Comparison of ENCODE assay signal across 9 cellular contexts in the genomic region with DNA sequence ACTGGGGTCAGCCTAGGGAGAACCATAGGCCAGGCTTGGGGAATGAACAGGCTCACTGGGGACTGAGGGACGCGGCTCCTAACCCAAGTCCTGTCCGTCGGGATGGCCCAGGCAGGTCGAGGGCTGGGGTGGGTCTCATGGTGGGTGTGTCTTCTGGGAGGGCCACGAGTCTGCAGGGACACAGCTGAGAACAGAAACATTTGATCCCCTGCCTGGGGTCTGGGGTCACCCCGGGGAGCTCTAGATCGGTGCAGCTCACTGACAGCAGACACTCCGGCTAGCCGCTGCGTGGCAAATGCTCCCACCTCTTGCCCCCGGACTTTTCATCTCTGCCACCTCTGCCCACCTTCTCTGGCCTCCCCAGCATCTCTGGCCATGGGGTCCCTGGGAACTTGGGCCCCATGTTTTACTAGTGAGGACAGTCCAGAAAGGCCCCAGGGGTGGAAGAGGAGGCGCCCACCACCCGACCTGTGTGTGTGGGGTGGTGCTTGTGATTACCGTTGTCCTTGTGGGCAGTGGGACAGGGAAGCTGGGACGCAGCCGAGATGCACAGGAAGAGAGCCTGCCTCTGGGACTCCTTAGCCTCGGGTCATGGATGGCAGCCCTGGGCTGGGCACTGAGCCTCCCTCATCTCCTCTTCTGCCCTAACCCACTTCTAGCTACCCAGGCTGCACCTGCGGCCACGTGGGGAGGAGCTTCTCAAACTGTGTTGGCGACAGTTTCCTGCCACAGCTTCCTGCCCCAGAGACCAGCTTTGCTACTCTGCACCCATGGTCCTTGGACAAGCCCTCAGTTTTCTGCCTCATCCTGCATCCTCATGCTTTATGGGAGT. TPM values are rescaled to one million over a fixed set of nuclear protein-coding genes. Genes with fewer than 3 reads are reported as not detected.
A peak's percentile ranks its signal among the peaks of the same experiment; 100 is the strongest.
DNase-seq lines count a peak whose midpoint lies in the region; ATAC-seq and TF ChIP-seq lines count a peak whose summit lies in the region.
"Had no signal": no experiment of that assay in that cellular context is flagged by ENCODE, and none has a peak within 500 bp of the region (broad histone marks: within the 10 kb centered on the region; RNA-seq: fewer than 3 reads in every experiment).

No MANE protein-coding gene starts in this region.

- H3K4me3 ChIP-seq in spleen = peak overlapping the region in 6 of 8 donors; percentile 3 to 70 (median 20)

- H3K9me3 ChIP-seq in spleen = no peaks in the 10 kb centered on the region

- H3K4me1 ChIP-seq in spleen = peaks cover 0 to 91% (median 37%) of the 10 kb centered on the region in 6 donors

- no peak for TF ChIP-seq POLR2A in spleen (IDR thresholded peaks at IDR 0.05)

- H3K27ac ChIP-seq in spleen = peak overlapping the region; percentile 2 to 90 (median 60)

- peak; percentile 65 for DNase-seq in KG1 (lab: John Stamatoyannopoulos, UW)
- peak; percentile 59 for DNase-seq in activated T-helper 1 cell treated with Interleukin-2 at 50 U/mL for 16 hours (ENCODE audit: low read depth)
- DNase-seq in spleen = peak; percentile 93
- no peak for DNase-seq in NCI-H345 (lab: John Stamatoyannopoulos, UW)
- no peak for DNase-seq in HuH-7 (ENCODE audit: low spot score)
- DNase-seq in hippocampal formation (lab: John Stamatoyannopoulos, UW) = no peak
- DNase-seq in hypothalamus (lab: John Stamatoyannopoulos, UW) = no peak

- ATAC-seq in GM18498 (IDR thresholded peaks at IDR 0.05; ENCODE audit: unreplicated experiment) = peak; percentile 63

- WGBS in spleen, 5 donors = 47 to 58% (median 51%) methylated on average over 18 to 21 of the region's 21 CpGs

- H3K36me3 ChIP-seq in spleen = no peaks in the 10 kb centered on the region

- no peaks in the 10 kb centered on the region for H3K27me3 ChIP-seq in spleen (replicated peaks in 1 of 7)

- intact Hi-C loops in spleen (cut with DNase I; ENCODE audit: low total_unique reads) = no loop called here

- TF ChIP-seq CTCF in spleen (IDR thresholded peaks at IDR 0.05 in 8 of 11, conservative IDR thresholded peaks at IDR 0.05 in 3 of 11) = no peak

RNA-seq across cellular contexts. Expression of a gene that starts 4.9 kb away (rescaled TPM):
- 10 to 100 TPM; 49.9 to 96.1 (median 81.3) TPM for total RNA-seq in spleen
- 10 to 100 TPM; 35.2 to 50.4 (median 49.2) TPM for polyA plus RNA-seq in spleen
- total RNA-seq: renal cortical epithelial cell had no signal

RNA-seq across cellular contexts. Expression of a gene that starts 48.8 kb away (rescaled TPM):
- total RNA-seq in spleen = 10 to 100 TPM in 5 of 7 donors, 1 to 10 TPM in 2; 9.2 to 33.6 (median 21.6) TPM
- 10 to 100 TPM in 2 of 3 donors, 1 to 10 TPM in 1; 5.7 to 24.7 (median 21.2) TPM for polyA plus RNA-seq in spleen

RNA-seq across cellular contexts. Expression of a gene that starts 54.4 kb away (rescaled TPM):
- total RNA-seq in spleen = 100 to 1,000 TPM in 1 of 7 donors, 10 to 100 TPM in 6; 70.8 to 101 (median 78.0) TPM
- 10 to 100 TPM; 59.7 to 90.2 (median 63.4) TPM for polyA plus RNA-seq in spleen

Comparison
In these comparisons a context has a peak if more than half of its experiments do, and no peak if none do; other contexts are left out.
1. DNase-seq: peak in KG1 (single experiment), activated T-helper 1 cell treated with Interleukin-2 at 50 U/mL for 16 hours (single experiment) and spleen (single experiment); none in NCI-H345 (single experiment), HuH-7 (single experiment), hippocampal formation (0 of 2) and hypothalamus (0 of 51).